Comparison of ENCODE assay signal across 34 cellular contexts in the genomic region with DNA sequence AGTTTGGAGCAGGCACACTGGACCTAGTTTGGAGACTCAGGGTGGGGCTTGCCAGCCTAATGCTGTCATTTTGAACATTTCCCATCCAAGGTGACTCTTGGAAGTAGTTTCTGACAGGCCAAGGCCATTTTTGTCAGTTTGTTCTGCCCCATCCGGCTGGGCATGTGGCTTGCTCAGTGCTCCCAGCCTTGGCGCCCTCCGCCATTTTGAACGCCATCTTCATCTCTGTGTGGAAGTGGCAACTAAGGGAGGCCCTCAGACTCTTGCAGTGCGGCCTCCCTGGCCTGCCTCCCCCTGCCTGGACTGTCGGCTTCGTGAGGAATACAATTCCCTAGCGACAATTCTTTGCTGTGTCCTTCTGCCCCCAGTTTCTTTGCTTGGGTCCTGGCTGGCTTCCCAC.
"Had no signal": no experiment of that assay in that cellular context is flagged by ENCODE, and none has a peak within 500 bp of the region (broad histone marks: within the 10 kb centered on the region; RNA-seq: fewer than 3 reads in every experiment).

No MANE protein-coding gene starts in this region.

- H3K4me1 ChIP-seq: adrenal gland had no signal

- H3K4me3 ChIP-seq: adrenal gland, body of pancreas, cardiac muscle cell had no signal

- H3K27me3 ChIP-seq: adrenal gland, body of pancreas, brain microvascular endothelial cell had no signal

- H3K27ac ChIP-seq: adrenal gland, body of pancreas, brain microvascular endothelial cell, cardiac muscle cell, VCaP had no signal

- H3K36me3 ChIP-seq: adrenal gland, brain microvascular endothelial cell, cardiac muscle cell had no signal

- FAIRE-seq: astrocyte, bronchial epithelial cell, TTC549 had no signal

- H3K9me3 ChIP-seq: adrenal gland, body of pancreas had no signal

- DNase-seq: activated B cell treated with CpG ODN at 0.5 μM for 24 hours; activated CD4-positive, alpha-beta memory T cell treated with anti-CD3 and anti-CD28 coated beads for 36 hours; activated CD4-positive, alpha-beta T cell treated with anti-CD3 and anti-CD28 coated beads for 4 hours; activated CD4-positive, alpha-beta T cell treated with anti-CD3 and anti-CD28 coated beads, Interleukin-2, amount 10 ng/mL, durations not matched to agents 24 days and 14 days; activated CD4-positive, alpha-beta T cell treated with anti-CD3 and anti-CD28 coated beads, Interleukin-2, amount 50 U/mL, for 1 hour; activated CD4-positive, alpha-beta T cell treated with anti-CD3 and anti-CD28 coated beads, Interleukin-2, amount 50 U/mL, for 4 hours; activated CD4-positive, CD25-positive, alpha-beta regulatory T cell treated with anti-CD3 and anti-CD28 coated beads, Interleukin-2, amount 50 U/mL, for 72 hours; activated CD8-positive, alpha-beta memory T cell treated with anti-CD3 and anti-CD28 coated beads, Interleukin-2, amount 50 U/mL, for 4 hours; activated CD8-positive, alpha-beta T cell treated with anti-CD3 and anti-CD28 coated beads for 36 hours; activated effector memory CD4-positive, alpha-beta T cell treated with anti-CD3 and anti-CD28 coated beads, Interleukin-2, amount 50 U/mL, for 16 hours; activated gamma-delta T cell treated with Interleukin-2 at 50 U/mL for 16 hours; activated naive CD4-positive, alpha-beta T cell; activated naive CD4-positive, alpha-beta T cell treated with anti-CD3 and anti-CD28 coated beads for 36 hours; activated naive CD4-positive, alpha-beta T cell treated with anti-CD3 and anti-CD28 coated beads, Interleukin-2, amount 50 U/mL, for 16 hours; activated naive CD8-positive, alpha-beta T cell treated with anti-CD3 and anti-CD28 coated beads for 36 hours; activated T-cell treated with anti-CD3 and anti-CD28 coated beads for 4 hours; activated T-cell treated with anti-CD3 and anti-CD28 coated beads, Interleukin-2, amount 50 U/mL, for 1 hour; activated T-cell treated with anti-CD3 and anti-CD28 coated beads, Interleukin-2, amount 50 U/mL, for 4 hours; activated T-cell treated with anti-CD3 and anti-CD28 coated beads, Interleukin-2, amount 50 U/mL, for 72 hours; adrenal gland; amniotic stem cell; aorta; brain microvascular endothelial cell; caudate nucleus; cerebellar nuclear complex; T-helper 1 cell; T-helper 2 cell; T-helper 9 cell had no signal
